Comparison of ENCODE assay signal across 31 cellular contexts in the genomic region with DNA sequence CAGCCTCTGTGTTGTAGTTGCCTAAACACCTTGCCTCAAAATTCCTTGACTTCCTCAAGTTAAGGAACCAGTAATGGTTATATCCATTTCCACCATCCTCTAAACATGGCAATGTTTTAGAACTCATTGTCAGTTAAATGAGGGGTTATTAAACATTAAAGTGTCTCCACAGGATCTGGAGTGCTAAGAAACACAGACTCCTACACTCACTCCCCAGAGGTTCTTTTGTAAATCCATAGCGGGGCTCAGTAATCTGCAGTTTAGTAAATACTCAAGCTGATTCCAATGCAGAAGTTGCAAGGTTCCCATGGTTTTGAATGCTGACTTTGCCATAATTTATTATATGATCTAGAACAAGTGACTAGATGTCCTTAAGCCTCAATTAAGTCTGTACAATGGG.
"Had no signal": no experiment of that assay in that cellular context is flagged by ENCODE, and none has a peak within 500 bp of the region (broad histone marks: within the 10 kb centered on the region; RNA-seq: fewer than 3 reads in every experiment).

No MANE protein-coding gene starts in this region.

- H2AFZ ChIP-seq: hepatocyte, neural progenitor cell, parathyroid adenoma had no signal

- H3K4me2 ChIP-seq: hepatocyte, neural progenitor cell, smooth muscle cell had no signal

- H3K9me3 ChIP-seq: left ventricle myocardium inferior, neutrophil, psoas muscle, right atrium auricular region, right lobe of liver, tibial nerve, uterus had no signal

- H3K36me3 ChIP-seq: left ventricle myocardium inferior, neural progenitor cell, neutrophil, right atrium auricular region, right lobe of liver, tibial nerve, uterus had no signal

- H3K79me2 ChIP-seq: hepatocyte, parathyroid adenoma had no signal

- H3K36me3 Mint-ChIP-seq: immature natural killer cell; mesothelial cell of epicardium; naive B cell; natural killer cell; neural progenitor cell; stimulated activated memory B cell treated with anti-CD40 and anti-IgM and Interleukin-4, amounts not matched to agents 10 μg/mL and 1 μg/mL and 100 μg/mL, for 72 hours; type B pancreatic cell had no signal

- H3K4me3 Mint-ChIP-seq: immature natural killer cell; mesothelial cell of epicardium; naive B cell; natural killer cell; nephron progenitor cell; neural progenitor cell; stimulated activated memory B cell treated with anti-CD40 and anti-IgM and Interleukin-4, amounts not matched to agents 10 μg/mL and 1 μg/mL and 100 μg/mL, for 72 hours; stimulated activated naive CD8-positive, alpha-beta T cell treated with anti-CD3 and anti-CD28 coated beads, Interleukin-15, amount 100 ng/mL, for 72 hours; type B pancreatic cell had no signal

- H3K9ac ChIP-seq: neural progenitor cell, parathyroid adenoma had no signal

- H3K27ac Mint-ChIP-seq: immature natural killer cell; mesothelial cell of epicardium; naive B cell; natural killer cell; nephron progenitor cell; neural progenitor cell; stimulated activated memory B cell treated with anti-CD40 and anti-IgM and Interleukin-4, amounts not matched to agents 10 μg/mL and 1 μg/mL and 100 μg/mL, for 72 hours; stimulated activated naive CD8-positive, alpha-beta T cell treated with anti-CD3 and anti-CD28 coated beads, Interleukin-15, amount 100 ng/mL, for 72 hours; type B pancreatic cell had no signal

- H3K27ac ChIP-seq: hepatocyte, left ventricle myocardium inferior, neural progenitor cell, neutrophil, parathyroid adenoma, psoas muscle, right atrium auricular region, right lobe of liver, tibial nerve, uterus had no signal

- H3K4me3 ChIP-seq: hepatocyte, left ventricle myocardium inferior, lung, neural progenitor cell, psoas muscle, right atrium auricular region, right lobe of liver, smooth muscle cell, tibial nerve, uterus had no signal

- H3K9me3 Mint-ChIP-seq: immature natural killer cell; mesothelial cell of epicardium; nephron progenitor cell; neural progenitor cell; stimulated activated memory B cell treated with anti-CD40 and anti-IgM and Interleukin-4, amounts not matched to agents 10 μg/mL and 1 μg/mL and 100 μg/mL, for 72 hours; stimulated activated naive CD8-positive, alpha-beta T cell treated with anti-CD3 and anti-CD28 coated beads, Interleukin-15, amount 100 ng/mL, for 72 hours; type B pancreatic cell had no signal

- DNase-seq: immature natural killer cell; kidney; left colon; left ventricle myocardium inferior; mesendoderm; naive B cell; natural killer cell; nephron progenitor cell; occipital lobe; psoas muscle; right lobe of liver; stimulated activated CD4-positive, alpha-beta T cell treated with anti-CD3 and anti-CD28 coated beads, Interleukin-1b, Interleukin-23, amount 100 ng/mL, for 48 hours; stimulated activated CD4-positive, alpha-beta T cell treated with anti-CD3 and anti-CD28 coated beads, Interleukin-2, amount 100 ng/mL, for 48 hours; stimulated activated CD4-positive, alpha-beta T cell treated with anti-CD3 and anti-CD28 coated beads, Interleukin-4, amount 100 ng/mL, for 4 hours; stimulated activated CD8-positive, alpha-beta memory T cell treated with anti-CD3 and anti-CD28 coated beads, Interleukin-4, amount 100 ng/mL, for 48 hours; stimulated activated naive CD4-positive, alpha-beta T cell treated with Interleukin-2 at 50 U/mL for 16 hours; stimulated activated naive CD8-positive, alpha-beta T cell treated with anti-CD3 and anti-CD28 coated beads, Interleukin-15, amount 100 ng/mL, for 72 hours; substantia nigra; uterus had no signal

- H3K4me1 ChIP-seq: left ventricle myocardium inferior, parathyroid adenoma, psoas muscle, right atrium auricular region, right lobe of liver, tibial nerve, uterus had no signal

- H3K27me3 ChIP-seq: hepatocyte, neural progenitor cell, neutrophil, right atrium auricular region, right lobe of liver, tibial nerve, uterus had no signal

- ATAC-seq: left colon; natural killer cell; psoas muscle; right lobe of liver; stimulated activated memory B cell treated with anti-CD40 and anti-IgM and Interleukin-4, amounts not matched to agents 10 μg/mL and 1 μg/mL and 100 μg/mL, for 72 hours; stimulated activated naive CD8-positive, alpha-beta T cell treated with anti-CD3 and anti-CD28 coated beads, Interleukin-15, amount 100 ng/mL, for 72 hours had no signal

- FAIRE-seq: islet of Langerhans, kidney had no signal

- H3K4me1 Mint-ChIP-seq: immature natural killer cell; mesothelial cell of epicardium; naive B cell; natural killer cell; neural progenitor cell; stimulated activated memory B cell treated with anti-CD40 and anti-IgM and Interleukin-4, amounts not matched to agents 10 μg/mL and 1 μg/mL and 100 μg/mL, for 72 hours; stimulated activated naive CD8-positive, alpha-beta T cell treated with anti-CD3 and anti-CD28 coated beads, Interleukin-15, amount 100 ng/mL, for 72 hours had no signal
